Comparison of ENCODE assay signal across 15 cellular contexts in the genomic region with DNA sequence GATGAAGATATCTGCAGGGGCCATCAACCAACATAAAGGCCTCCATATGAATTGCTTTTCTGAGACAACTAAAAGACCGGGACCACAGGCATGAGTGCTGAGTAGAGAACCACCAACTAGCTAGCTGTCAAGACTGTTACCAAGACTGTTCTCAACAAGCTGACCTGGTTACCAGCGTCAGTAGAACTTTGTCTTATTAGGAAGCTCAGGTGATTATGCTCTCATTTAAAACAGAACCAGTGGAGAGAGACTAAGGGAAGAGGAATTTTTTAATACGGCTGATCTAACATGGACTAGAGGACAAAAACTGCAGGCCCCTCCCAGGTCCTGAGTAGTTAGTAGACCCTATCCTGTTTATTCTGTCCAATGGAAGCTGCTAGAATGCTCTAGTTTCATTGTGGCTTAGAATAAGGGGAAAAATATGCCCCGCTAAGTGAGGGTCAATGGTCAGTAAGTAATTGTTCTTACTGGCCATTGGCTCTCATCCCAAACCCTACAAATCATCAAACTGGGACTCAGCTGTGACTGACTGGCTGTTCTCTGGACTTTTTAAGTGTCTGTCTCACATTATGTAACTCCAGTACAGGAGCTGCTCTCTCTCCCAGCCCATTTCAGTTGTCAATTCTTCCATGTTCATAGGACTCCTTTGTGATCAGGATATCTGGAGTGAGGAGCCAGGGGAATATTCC. TPM values are rescaled to one million over a fixed set of nuclear protein-coding genes. Genes with fewer than 3 reads are reported as not detected.
DNase-seq lines count a peak whose midpoint lies in the region; ATAC-seq and TF ChIP-seq lines count a peak whose summit lies in the region.
"Had no signal": no experiment of that assay in that cellular context is flagged by ENCODE, and none has a peak within 500 bp of the region (broad histone marks: within the 10 kb centered on the region; RNA-seq: fewer than 3 reads in every experiment).

No MANE protein-coding gene starts in this region.

- H3K4me1 Mint-ChIP-seq in IgD-negative memory B cell: peaks cover 20 to 23% (median 22%) of the 10 kb centered on the region in 3 donors

- no peak overlapping the region for H3K4me3 ChIP-seq in lower lobe of right lung

- H3K27me3 Mint-ChIP-seq in IgD-negative memory B cell: no peaks in the 10 kb centered on the region
- H3K27me3 Mint-ChIP-seq: activated naive CD8-positive, alpha-beta T cell treated with anti-CD3 and anti-CD28 coated beads, Interleukin-2, amount 10 ng/mL, durations not matched to agents 7 days and 5 days; T-cell had no signal

- peak overlapping the region; percentile 53 to 89 (median 82) for H3K27ac Mint-ChIP-seq in IgD-negative memory B cell
- H3K27ac Mint-ChIP-seq: activated naive CD8-positive, alpha-beta T cell treated with anti-CD3 and anti-CD28 coated beads, Interleukin-2, amount 10 ng/mL, durations not matched to agents 7 days and 5 days had no signal

- DNase-seq in dermis blood vessel endothelial cell (peak; percentile 25), lower lobe of right lung (no peak), substantia nigra (lab: John Stamatoyannopoulos, UW) (peak in 3 of 49 donors; percentile 23 to 37 (median 34))
- DNase-seq: activated CD4-positive, alpha-beta T cell treated with anti-CD3 and anti-CD28 coated beads, Interleukin-2, amount 50 U/mL, for 48 hours; activated naive CD8-positive, alpha-beta T cell treated with anti-CD3 and anti-CD28 coated beads, Interleukin-2, amount 10 ng/mL, durations not matched to agents 7 days and 5 days; effector memory CD4-positive, alpha-beta T cell; NCI-H2171; stimulated activated CD4-positive, alpha-beta T cell treated with anti-CD3 and anti-CD28 coated beads, Interleukin-2, amount 100 ng/mL, for 24 hours; stimulated activated naive CD4-positive, alpha-beta T cell treated with Interleukin-2 at 50 U/mL for 16 hours; T-cell had no signal

- no peaks in the 10 kb centered on the region for H3K27me3 ChIP-seq in lower lobe of right lung (ENCODE audit: low read depth)
- H3K27me3 ChIP-seq: neutrophil had no signal

- no peaks in the 10 kb centered on the region for H3K9me3 Mint-ChIP-seq in IgD-negative memory B cell
- H3K9me3 Mint-ChIP-seq: activated naive CD8-positive, alpha-beta T cell treated with anti-CD3 and anti-CD28 coated beads, Interleukin-2, amount 10 ng/mL, durations not matched to agents 7 days and 5 days; T-cell had no signal

- H3K36me3 ChIP-seq in lower lobe of right lung: peaks cover 26% of the 10 kb centered on the region

- no peak for TF ChIP-seq CTCF in lower lobe of right lung (IDR thresholded peaks at IDR 0.05)

- ATAC-seq in lower lobe of right lung (no peak), GM18498 (IDR thresholded peaks at IDR 0.05; ENCODE audit: unreplicated experiment) (no peak), HG02763 (IDR thresholded peaks at IDR 0.05; ENCODE audit: unreplicated experiment) (no peak), HG03175 (IDR thresholded peaks at IDR 0.05; ENCODE audit: unreplicated experiment) (no peak)
- ATAC-seq: T-cell had no signal

- H3K36me3 Mint-ChIP-seq in IgD-negative memory B cell: no peaks in the 10 kb centered on the region

- peaks cover 27% of the 10 kb centered on the region for H3K4me1 ChIP-seq in lower lobe of right lung

- H3K27ac ChIP-seq in lower lobe of right lung (peak overlapping the region; percentile 2), substantia nigra (ENCODE audit: low read depth, low read length, poor library complexity, severe bottlenecking) (peak overlapping the region; percentile 60)
- H3K27ac ChIP-seq: neutrophil had no signal

- H3K4me3 Mint-ChIP-seq in IgD-negative memory B cell: peak overlapping the region in 2 of 4 donors; percentile 52 to 69
- H3K4me3 Mint-ChIP-seq: activated naive CD8-positive, alpha-beta T cell treated with anti-CD3 and anti-CD28 coated beads, Interleukin-2, amount 10 ng/mL, durations not matched to agents 7 days and 5 days had no signal

- H3K9me3 ChIP-seq in lower lobe of right lung: no peaks in the 10 kb centered on the region
- H3K9me3 ChIP-seq: neutrophil had no signal

- intact Hi-C loops in lower lobe of right lung (cut with DNase I): no loop called here

RNA-seq across cellular contexts. Expression of gene DYNLRB1, which starts 3.8 kb away (rescaled TPM):
- 333 TPM for polyA plus RNA-seq in IgD-negative memory B cell
- total RNA-seq in dermis blood vessel endothelial cell (29.6 and 36.9 TPM in 2 replicates), lower lobe of right lung (161 TPM)

RNA-seq across cellular contexts. Expression of gene MAP1LC3A, which starts 46.1 kb away (rescaled TPM):
- polyA plus RNA-seq in IgD-negative memory B cell: 8.6 TPM
- total RNA-seq in dermis blood vessel endothelial cell (20.9 and 45.8 TPM in 2 replicates), lower lobe of right lung (51.6 TPM)
